8 cellular contexts compared by ENCODE assay signal in genomic region chr5:96702503-96703383, GRCh38. TPM values are rescaled to one million over a fixed set of nuclear protein-coding genes. Genes with fewer than 3 reads are reported as not detected.
DNase-seq lines count a peak whose midpoint lies in the region; ATAC-seq lines count a peak whose summit lies in the region.

No MANE protein-coding gene starts in this region.

- H3K27ac ChIP-seq in substantia nigra (ENCODE audit: low read depth, low read length, poor library complexity, severe bottlenecking): peak overlapping the region; percentile 81

- H3K27ac Mint-ChIP-seq in activated naive CD4-positive, alpha-beta T cell treated with anti-CD3 and anti-CD28 coated beads, Interleukin-2, amount 50 U/mL, for 72 hours: peak overlapping the region; percentile 94 to 95

- H3K9me3 Mint-ChIP-seq in activated naive CD4-positive, alpha-beta T cell treated with anti-CD3 and anti-CD28 coated beads, Interleukin-2, amount 50 U/mL, for 72 hours: no peaks in the 10 kb centered on the region

- DNase-seq in COLO668 (lab: John Stamatoyannopoulos, UW; ENCODE audit: unreplicated experiment) (peak; percentile 75), HS-27A (ENCODE audit: low read depth) (peak; percentile 70), SK-MEL-5 (ENCODE audit: low read depth, low spot score) (peak; percentile 94), globus pallidus (ENCODE audit: low spot score) (peak; percentile 92), nucleus accumbens (lab: John Stamatoyannopoulos, UW) (peak; percentile 41 to 98 (median 89)), substantia nigra (lab: John Stamatoyannopoulos, UW) (peak; percentile 51 to 97 (median 87))
- peak; percentile 74 to 88 for DNase-seq in activated naive CD4-positive, alpha-beta T cell treated with anti-CD3 and anti-CD28 coated beads, Interleukin-2, amount 50 U/mL, for 72 hours (ENCODE audit: low spot score in 2 of 2)

- H3K36me3 Mint-ChIP-seq in activated naive CD4-positive, alpha-beta T cell treated with anti-CD3 and anti-CD28 coated beads, Interleukin-2, amount 50 U/mL, for 72 hours: peaks cover 0 to 11% of the 10 kb centered on the region in 2 donors

- in situ Hi-C loops in SK-MEL-5 (cut with HindIII; ENCODE audit: low pct_unique_long_range_greater_than_20kb, low sequenced_read_pairs): no loop called here

- ATAC-seq in GM21360 (IDR thresholded peaks at IDR 0.05; ENCODE audit: unreplicated experiment): peak; percentile 76
- ATAC-seq in activated naive CD4-positive, alpha-beta T cell treated with anti-CD3 and anti-CD28 coated beads, Interleukin-2, amount 50 U/mL, for 72 hours: peak; percentile 85 to 86

RNA-seq across cellular contexts. Expression of gene CAST, which starts 40.6 kb away (rescaled TPM):
- 283 and 285 TPM in 2 replicates for total RNA-seq in SK-MEL-5 (2014; rRNA removed; shearing (Covaris generic))
- 163 and 188 TPM in 2 replicates for polyA plus RNA-seq in SK-MEL-5 (2015; cell fraction: cytosol; rRNA removed)
- 228 and 244 TPM in 2 replicates for polyA plus RNA-seq in SK-MEL-5 (2015; cell fraction: nucleus; rRNA removed)
- total RNA-seq in activated naive CD4-positive, alpha-beta T cell treated with anti-CD3 and anti-CD28 coated beads, Interleukin-2, amount 50 U/mL, for 72 hours: 100 to 1,000 TPM in 1 of 2 donors, 10 to 100 TPM in 1; 97.5 to 169 TPM

Comparison
In these comparisons a context has a peak if more than half of its experiments do, and no peak if none do; other contexts are left out.
1. Peak in every context shown above with its lines: DNase-seq, ATAC-seq and H3K27ac ChIP-seq.